ENCODE assay signal across 9 cellular contexts in the genomic region with DNA sequence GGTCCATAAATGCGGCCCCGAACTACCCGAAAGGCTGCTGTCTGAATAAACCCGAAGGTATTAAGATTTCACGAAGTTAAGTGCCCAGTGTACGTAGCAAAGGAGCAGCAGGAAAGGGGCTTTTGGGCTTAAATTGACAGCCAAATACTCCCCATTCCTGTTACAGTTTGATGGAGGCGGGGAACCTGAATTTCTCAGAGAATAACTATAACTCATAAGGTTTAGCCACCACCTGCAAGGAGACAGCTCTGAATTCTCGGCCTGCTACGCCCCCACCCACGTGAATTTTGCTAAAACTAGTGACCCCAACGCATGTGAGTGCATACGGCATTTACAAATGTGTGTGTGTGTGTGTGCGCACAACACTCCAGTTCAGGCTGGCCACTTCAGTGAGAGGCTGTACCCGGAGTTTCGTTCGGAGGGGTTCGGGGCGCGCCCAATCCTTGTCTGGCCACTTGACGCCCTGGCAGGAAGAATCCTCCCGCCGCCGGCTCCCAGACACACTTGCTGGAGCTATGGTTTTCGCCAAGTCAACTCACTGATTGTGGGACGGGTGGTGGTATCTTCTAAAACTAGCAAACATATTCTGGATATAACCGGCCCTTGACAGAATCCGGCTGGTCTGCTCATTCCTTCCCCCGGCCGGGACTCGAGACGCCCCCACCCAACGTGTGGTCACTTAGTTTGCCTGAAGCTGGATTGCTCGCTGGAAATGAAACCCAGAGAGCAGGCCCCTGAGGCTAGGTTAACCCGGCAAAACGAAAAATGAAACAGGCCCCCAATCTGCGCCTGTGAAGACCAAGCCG. TPM values are rescaled to one million over a fixed set of nuclear protein-coding genes. Genes with fewer than 3 reads are reported as not detected.
DNase-seq lines count a peak whose midpoint lies in the region; ATAC-seq and TF ChIP-seq lines count a peak whose summit lies in the region.
"Had no signal": no experiment of that assay in that cellular context is flagged by ENCODE, and none has a peak within 500 bp of the region (broad histone marks: within the 10 kb centered on the region; RNA-seq: fewer than 3 reads in every experiment).

No MANE protein-coding gene starts in this region.

- intact Hi-C loops in Calu3 (cut with micrococcal nuclease; ENCODE audit: unreplicated experiment): loop anchor here (10.0 kb wide), 1 partner anchor 103 kb away; no protein-coding TSS in a partner anchor

- H3K4me1 ChIP-seq in Loucy (ENCODE audit: insufficient read depth, low read length, poor library complexity, severe bottlenecking): peaks cover 37% of the 10 kb centered on the region
- peaks cover 26 to 57% of the 10 kb centered on the region in 2 experiments for H3K4me1 ChIP-seq in neutrophil (ENCODE audit: control insufficient read depth in 1 of 2, insufficient read depth in 1 of 2, low read depth in 1 of 2, low read length in 1 of 2)

- peak overlapping the region; percentile 95 for H3K4me2 ChIP-seq in Loucy (ENCODE audit: low read depth, low read length, poor library complexity, severe bottlenecking)

- H3K9me3 Mint-ChIP-seq in Calu3 (ENCODE audit: low read depth, unreplicated experiment): no peaks in the 10 kb centered on the region

- no peaks in the 10 kb centered on the region for H3K27me3 ChIP-seq in Loucy (ENCODE audit: insufficient read depth, low read length, poor library complexity, severe bottlenecking)
- H3K27me3 ChIP-seq in neutrophil: no peaks in the 10 kb centered on the region

- H3K27me3 Mint-ChIP-seq in Calu3 (ENCODE audit: unreplicated experiment): peaks cover 95% of the 10 kb centered on the region

- peak overlapping the region; percentile 85 for H3K9ac ChIP-seq in Loucy (ENCODE audit: low read depth, low read length, poor library complexity, severe bottlenecking)

- no peak for ATAC-seq in activated CD4-positive, CD25-positive, alpha-beta regulatory T cell treated with anti-CD3 and anti-CD28 coated beads, Interleukin-2, amount 50 U/mL, for 24 hours

- BruUV-seq in Calu3 (replicated peaks; lab: Mats Ljungman, UMichigan): no TSS peak

- H3K4me3 ChIP-seq in Loucy (ENCODE audit: low read length, poor library complexity, severe bottlenecking): peak overlapping the region; percentile 90
- H3K4me3 ChIP-seq in epithelial cell of proximal tubule (ENCODE audit: low read depth, low read length): peak overlapping the region; percentile 8
- H3K4me3 ChIP-seq in neutrophil (ENCODE audit: low read depth in 1 of 2, low read length in 1 of 2): peak overlapping the region; percentile 84 to 90

- peak overlapping the region; percentile 79 for H3K27ac ChIP-seq in neutrophil

- DNase-seq in Calu3 (no peak), epithelial cell of proximal tubule (ENCODE audit: low read depth) (no peak), DMS 273 (lab: John Stamatoyannopoulos, UW; ENCODE audit: unreplicated experiment) (no peak), globus pallidus (ENCODE audit: low spot score) (no peak), DMS114 treated with DMSO at 0.1 percent for 48 hours (lab: John Stamatoyannopoulos, UW; ENCODE audit: unreplicated experiment) (no peak)
- DNase-seq: NCI-H345 had no signal

- H2AFZ ChIP-seq in Loucy (ENCODE audit: low read length): no peak overlapping the region

- H3K9me3 ChIP-seq in Loucy (ENCODE audit: insufficient read depth, low read depth, low read length) (no peaks in the 10 kb centered on the region), neutrophil (no peaks in the 10 kb centered on the region)

- H3K27ac Mint-ChIP-seq in Calu3 (ENCODE audit: unreplicated experiment): no peak overlapping the region

- H4K20me1 ChIP-seq in Loucy (ENCODE audit: insufficient read depth, low read length, poor library complexity, severe bottlenecking): no peaks in the 10 kb centered on the region

- no peaks in the 10 kb centered on the region for H3K9me2 ChIP-seq in Loucy (replicated peaks; ENCODE audit: low read depth, low read length)

- peaks cover 3% of the 10 kb centered on the region; the same call in 1 of the 2 replicates for H3K36me3 ChIP-seq in Loucy (ENCODE audit: insufficient read depth, low read length)
- no peaks in the 10 kb centered on the region for H3K36me3 ChIP-seq in neutrophil

- peak overlapping the region; percentile 75 for H3K4me3 Mint-ChIP-seq in Calu3 (ENCODE audit: low read depth, unreplicated experiment)

- peaks cover 51% of the 10 kb centered on the region for H3K36me3 Mint-ChIP-seq in Calu3 (ENCODE audit: insufficient read depth, unreplicated experiment)

- H3F3A ChIP-seq in Loucy (ENCODE audit: low read depth): 0 out of 2 replicates have a peak, but pooled peaks cover 2% of the 10 kb centered on the region

- no peak for TF ChIP-seq CTCF in Calu3 (IDR thresholded peaks at IDR 0.05; ENCODE audit: unreplicated experiment)
- no peak for TF ChIP-seq CTCF in Loucy (conservative IDR thresholded peaks at IDR 0.05; ENCODE audit: low read length)
- no peak for TF ChIP-seq CTCF in epithelial cell of proximal tubule (conservative IDR thresholded peaks at IDR 0.05; ENCODE audit: low read depth, low read length)
- TF ChIP-seq CTCF in neutrophil (IDR thresholded peaks at IDR 0.05): no peak

- CTCF ChIA-PET in Calu3 (lab: Charles Lee): interaction anchor here (0.5 to 0.6 kb wide), 3 partner anchors 169 to 932 kb away, joined by 3 read pairs; no protein-coding TSS in a partner anchor

- H3K79me2 ChIP-seq in Loucy (ENCODE audit: insufficient read depth, low read length): peaks cover 36% of the 10 kb centered on the region

- peaks cover 20% of the 10 kb centered on the region for H3K4me1 Mint-ChIP-seq in Calu3 (ENCODE audit: low read depth, unreplicated experiment)

RNA-seq across cellular contexts. Expression of gene GFI1, which starts 4.9 kb away (rescaled TPM):
- 0.31 and 0.47 TPM in 2 replicates for total RNA-seq in Calu3 (2022)
- 0.12 and 0.14 TPM in 2 replicates for total RNA-seq in epithelial cell of proximal tubule

Comparison
In these comparisons a context has a peak if more than half of its experiments do, and no peak if none do; other contexts are left out.
1. H3K4me3 ChIP-seq: peak in every context shown above with its lines; median percentile 90 in Loucy; 87 in neutrophil; 8 in epithelial cell of proximal tubule.